In the genomic region with DNA sequence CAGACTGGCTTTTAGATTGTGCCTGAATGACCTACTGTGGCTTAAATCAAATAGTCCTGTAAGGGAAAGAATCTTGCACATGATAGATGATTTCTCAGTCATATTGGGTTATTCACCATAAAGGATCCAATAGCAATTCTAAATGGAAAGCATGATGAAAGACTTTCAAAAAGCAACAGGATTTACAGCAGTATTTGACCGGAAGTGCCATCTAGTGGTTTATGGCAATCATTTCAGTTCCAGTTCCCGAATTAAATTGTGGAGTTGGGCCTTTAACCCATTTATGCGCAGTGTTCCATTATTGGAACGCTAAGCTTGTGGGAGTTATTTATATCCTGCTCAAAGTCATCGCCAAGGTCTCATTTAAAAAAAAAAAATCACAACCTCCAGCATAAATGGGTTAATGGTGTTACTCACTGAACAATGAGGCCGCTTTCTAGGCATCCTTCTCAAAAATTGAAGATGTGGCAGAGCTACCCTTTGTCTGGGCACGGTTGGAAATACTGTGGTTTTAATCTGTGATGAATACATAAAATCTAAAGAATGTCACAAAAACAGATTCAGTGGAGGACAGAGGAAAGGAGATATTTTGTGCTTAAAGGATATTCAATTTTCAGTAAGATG, we compare ENCODE assay signal across 8 cellular contexts.
DNase-seq lines count a peak whose midpoint lies in the region; ATAC-seq and TF ChIP-seq lines count a peak whose summit lies in the region.

No MANE protein-coding gene starts in this region.

- H3K27me3 ChIP-seq in breast epithelium (no peaks in the 10 kb centered on the region), H7 (ENCODE audit: control insufficient read depth, insufficient read depth, low read length) (no peaks in the 10 kb centered on the region)

- no peak for TF ChIP-seq POLR2A in breast epithelium (IDR thresholded peaks at IDR 0.05)

- TF ChIP-seq CTCF in 22Rv1 (IDR thresholded peaks at IDR 0.05), result peak; percentile 87
- TF ChIP-seq CTCF in GM12872 (IDR thresholded peaks at IDR 0.05; ENCODE audit: insufficient read depth, low read depth, low read length), result peak; percentile 60; the same call in 2 of the 3 replicates
- peak; percentile 52 to 70 (median 66) for TF ChIP-seq CTCF in breast epithelium (IDR thresholded peaks at IDR 0.05)

- H3K4me1 ChIP-seq in breast epithelium, result no peaks in the 10 kb centered on the region

- H3K9me3 ChIP-seq in breast epithelium, result no peaks in the 10 kb centered on the region

- H3K27ac ChIP-seq in 22Rv1 (no peak overlapping the region), breast epithelium (no peak overlapping the region)

- H3K36me3 ChIP-seq in breast epithelium, result no peaks in the 10 kb centered on the region
- H3K36me3 ChIP-seq in H7 (replicated peaks; ENCODE audit: control insufficient read depth, insufficient read depth, low read length), result no peaks in the 10 kb centered on the region

- ATAC-seq in left colon, result peak; percentile 51
- no peak for ATAC-seq in GM18868 (IDR thresholded peaks at IDR 0.05; ENCODE audit: unreplicated experiment)
- no peak for ATAC-seq in GM21360 (IDR thresholded peaks at IDR 0.05; ENCODE audit: unreplicated experiment)

- intact Hi-C loops in breast epithelium (cut with DNase I; ENCODE audit: low total_unique reads), result no loop called here
- intact Hi-C loops in left colon (cut with DNase I, micrococcal nuclease), result no loop called here

- DNase-seq in NCI-H446 (lab: John Stamatoyannopoulos, UW) (peak; percentile 12 to 60), breast epithelium (ENCODE audit: low spot score in 2 of 2) (no peak), left colon (no peak), H7 (no peak)

- no peak overlapping the region for H3K4me3 ChIP-seq in breast epithelium
- no peak overlapping the region for H3K4me3 ChIP-seq in H7 (ENCODE audit: insufficient read depth, low read depth, low read length)

Comparison
In these comparisons a context has a peak if more than half of its experiments do, and no peak if none do; other contexts are left out.
1. DNase-seq: peak in NCI-H446 (2 of 2); none in breast epithelium (0 of 2), left colon (0 of 2) and H7 (single experiment).
2. Peak in every context shown above with its lines, with median percentiles within 50 percentile points of each other: CTCF ChIP-seq.